In genomic region chr10:119651514-119652327, GRCh38 we compare ENCODE assay signal across 8 cellular contexts. TPM values are rescaled to one million over a fixed set of nuclear protein-coding genes. Genes with fewer than 3 reads are reported as not detected.
DNase-seq lines count a peak whose midpoint lies in the region; ATAC-seq, FAIRE-seq and TF ChIP-seq lines count a peak whose summit lies in the region.

No MANE protein-coding gene starts in this region.

- H3K9me3 Mint-ChIP-seq in activated naive CD8-positive, alpha-beta T cell treated with anti-CD3 and anti-CD28 coated beads, Interleukin-2, amount 50 U/mL, for 24 hours: no peaks in the 10 kb centered on the region

- H3K4me3 ChIP-seq in AG04450 (ENCODE audit: low read depth, low read length) (peak overlapping the region; percentile 92), iPS-11a (ENCODE audit: low read depth, low read length) (peak overlapping the region; percentile 85), spleen (peak overlapping the region; percentile 64 to 90 (median 77))

- DNase-seq in AG04450 (ENCODE audit: low read depth, low spot score) (no peak), HuH-7 (ENCODE audit: low spot score) (peak; percentile 35), spleen (peak; percentile 91), RCC 7860 (ENCODE audit: low spot score) (no peak)
- peak; percentile 23 for DNase-seq in activated naive CD8-positive, alpha-beta T cell treated with anti-CD3 and anti-CD28 coated beads, Interleukin-2, amount 50 U/mL, for 24 hours

- H3K27me3 ChIP-seq in AG04450 (ENCODE audit: control insufficient read depth, insufficient read depth, low read length): no peaks in the 10 kb centered on the region
- H3K27me3 ChIP-seq in spleen (replicated peaks in 1 of 7): peaks cover 0 to 10% (median 0%) of the 10 kb centered on the region in 7 donors

- peaks cover 0 to 11% (median 0%) of the 10 kb centered on the region in 6 donors for H3K36me3 ChIP-seq in spleen

- H3K9me3 ChIP-seq in AG04450 (ENCODE audit: control insufficient read depth, insufficient read depth, low read length) (no peaks in the 10 kb centered on the region), spleen (no peaks in the 10 kb centered on the region)

- no peak for FAIRE-seq in RCC 7860 (lab: Jason Lieb, UNC)

- intact Hi-C loops in spleen (cut with DNase I; ENCODE audit: low total_unique reads): no loop called here

- TF ChIP-seq CTCF in AG04450 (IDR thresholded peaks at IDR 0.05; ENCODE audit: low read depth, low read length) (no peak), spleen (IDR thresholded peaks at IDR 0.05 in 8 of 11, conservative IDR thresholded peaks at IDR 0.05 in 3 of 11) (no peak)

- H3K4me1 Mint-ChIP-seq in activated naive CD8-positive, alpha-beta T cell treated with anti-CD3 and anti-CD28 coated beads, Interleukin-2, amount 50 U/mL, for 24 hours: peaks cover 52% of the 10 kb centered on the region

- WGBS in spleen, 5 donors: 0 to 4% (median 2%) methylated on average over 21 to 106 of the region's 106 CpGs

- peaks cover 32 to 59% (median 49%) of the 10 kb centered on the region in 6 donors for H3K4me1 ChIP-seq in spleen

- TF ChIP-seq POLR2A in spleen (IDR thresholded peaks at IDR 0.05): no peak

- peaks cover 3% of the 10 kb centered on the region for H3K36me3 Mint-ChIP-seq in activated naive CD8-positive, alpha-beta T cell treated with anti-CD3 and anti-CD28 coated beads, Interleukin-2, amount 50 U/mL, for 24 hours (ENCODE audit: low read depth)

- no peaks in the 10 kb centered on the region for H3K27me3 Mint-ChIP-seq in activated naive CD8-positive, alpha-beta T cell treated with anti-CD3 and anti-CD28 coated beads, Interleukin-2, amount 50 U/mL, for 24 hours

- CTCF ChIA-PET in AG04450 (lab: Charles Lee): interaction anchor here (0.6 to 1.1 kb wide), 2 partner anchors 27 to 74 kb away, joined by 4 to 6 read pairs; partner anchors contain the start of gene INPP5F

- H3K27ac Mint-ChIP-seq in activated naive CD8-positive, alpha-beta T cell treated with anti-CD3 and anti-CD28 coated beads, Interleukin-2, amount 50 U/mL, for 24 hours: peak overlapping the region; percentile 89

- H3K27ac ChIP-seq in AG04450 (ENCODE audit: low read depth, low read length) (peak overlapping the region; percentile 75), spleen (peak overlapping the region; percentile 61 to 95 (median 92))

- POLR2A ChIA-PET in AG04450 (lab: Yijun Ruan, JAX): interaction anchor here (0.5 to 1.8 kb wide), 15 partner anchors 9 to 551 kb away, joined by 3 to 11 read pairs (median 4); partner anchors contain the start of genes INPP5F, MCMBP, RGS10 and TIAL1

- ATAC-seq in GM19397 (IDR thresholded peaks at IDR 0.05; ENCODE audit: unreplicated experiment) (peak; percentile 30), HG02840 (IDR thresholded peaks at IDR 0.05; ENCODE audit: low FRiP score, unreplicated experiment) (no peak)
- peak; percentile 5 for ATAC-seq in activated naive CD8-positive, alpha-beta T cell treated with anti-CD3 and anti-CD28 coated beads, Interleukin-2, amount 50 U/mL, for 24 hours

- H3K4me3 Mint-ChIP-seq in activated naive CD8-positive, alpha-beta T cell treated with anti-CD3 and anti-CD28 coated beads, Interleukin-2, amount 50 U/mL, for 24 hours: peak overlapping the region; percentile 90

RNA-seq across cellular contexts. Expression of gene BAG3, which starts 0.5 kb away (rescaled TPM):
- polyA plus RNA-seq in AG04450 (2011; rRNA removed) (12.7 and 20.1 TPM in 2 replicates), spleen (1 to 10 TPM; 2.1 to 7.2 (median 3.5) TPM)
- 12.1 and 15.8 TPM in 2 replicates for polyA minus RNA-seq in AG04450 (2011; rRNA and poly(A)+ RNA removed)
- total RNA-seq in spleen: 10 to 100 TPM; 15.1 to 36.0 (median 18.3) TPM

RNA-seq across cellular contexts. Expression of gene TIAL1, which starts 55.0 kb away (rescaled TPM):
- 86.0 and 113 TPM in 2 replicates for polyA plus RNA-seq in AG04450 (2011; rRNA removed)
- 58.3 and 83.4 TPM in 2 replicates for polyA minus RNA-seq in AG04450 (2011; rRNA and poly(A)+ RNA removed)
- 100 to 1,000 TPM in 6 of 7 donors, 10 to 100 TPM in 1; 83.3 to 126 (median 115) TPM for total RNA-seq in spleen
- 10 to 100 TPM; 54.1 to 81.5 (median 80.7) TPM for polyA plus RNA-seq in spleen

Comparison
In these comparisons a context has a peak if more than half of its experiments do, and no peak if none do; other contexts are left out.
1. DNase-seq: peak in HuH-7 (single experiment), activated naive CD8-positive, alpha-beta T cell treated with anti-CD3 and anti-CD28 coated beads, Interleukin-2, amount 50 U/mL, for 24 hours (single experiment) and spleen (single experiment); none in AG04450 (single experiment) and RCC 7860 (single experiment).
2. Peak in every context shown above with its lines, with median percentiles within 50 percentile points of each other: H3K4me3 ChIP-seq.